1 cellular context compared by ENCODE assay signal in genomic region chr17:28812136-28812979, GRCh38.
TF ChIP-seq lines count a peak whose summit lies in the region.

No MANE protein-coding gene starts in this region.

TF ChIP-seq in WTC11, 78 proteins besides CTCF, POLR2A, EP300 and RAD21 (continued from another document):
- TF ChIP-seq ZNF317 (CRISPR knock-in tag; IDR thresholded peaks at IDR 0.05; ENCODE audit: borderline replicate concordance, low read depth) (peak; percentile 77), E2F5 (CRISPR knock-in tag; IDR thresholded peaks at IDR 0.05) (0 out of 2 replicates have a peak, but pooled peaks have one; percentile 61)
TF ChIP-seq in WTC11: peak in this region for 6.
